ENCODE assay signal across 1 cellular context in genomic region chr21:15003463-15004135, GRCh38.
TF ChIP-seq lines count a peak whose summit lies in the region.

No MANE protein-coding gene starts in this region.

TF ChIP-seq in GM23338, 12 proteins besides CTCF, POLR2A, EP300 and RAD21 (continued from another document):
- TF ChIP-seq REST (IDR thresholded peaks at IDR 0.05; ENCODE audit: unreplicated experiment) (no peak), JUNB (IDR thresholded peaks at IDR 0.05; ENCODE audit: unreplicated experiment) (no peak), ETS1 (IDR thresholded peaks at IDR 0.05) (no peak), ZNF462 (CRISPR knock-in tag; IDR thresholded peaks at IDR 0.05) (no peak), CREB1 (CRISPR knock-in tag; IDR thresholded peaks at IDR 0.05; ENCODE audit: low read depth) (no peak), ZNF114 (CRISPR knock-in tag; IDR thresholded peaks at IDR 0.05) (no peak)
